Comparison of ENCODE assay signal across 28 cellular contexts in the genomic region with DNA sequence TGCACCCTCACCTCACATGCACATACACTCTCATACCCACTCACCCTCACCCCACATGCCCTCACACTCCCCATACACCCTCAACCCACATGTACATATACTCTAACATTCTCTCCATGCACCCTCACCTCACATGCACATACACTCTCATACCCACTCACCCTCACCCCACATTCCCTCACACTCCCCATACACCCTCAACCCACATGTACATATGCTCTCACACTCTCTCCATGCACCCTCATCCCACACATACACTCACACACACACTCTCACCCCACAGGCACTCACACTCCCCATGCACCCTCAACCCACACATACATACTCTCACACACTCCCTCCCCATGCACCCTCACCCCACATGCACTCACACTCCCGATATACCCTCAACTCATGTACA.
"Had no signal": no experiment of that assay in that cellular context is flagged by ENCODE, and none has a peak within 500 bp of the region (broad histone marks: within the 10 kb centered on the region; RNA-seq: fewer than 3 reads in every experiment).

No MANE protein-coding gene starts in this region.

- DNase-seq: central memory CD4-positive, alpha-beta T cell; colonic mucosa; effector CD8-positive, alpha-beta T cell; erythroblast; esophagus squamous epithelium; foreskin melanocyte; glutamatergic neuron; heart right ventricle; hippocampal formation; mucosa of descending colon; naive B cell; nucleus accumbens; right cardiac atrium; spleen; stimulated activated CD4-positive, alpha-beta T cell treated with anti-CD3 and anti-CD28 coated beads, Interleukin-2, amount 100 ng/mL, for 48 hours; stimulated activated naive CD4-positive, alpha-beta T cell treated with Interleukin-2 at 50 U/mL for 16 hours; upper lobe of left lung; uterus had no signal

- H3K9me3 ChIP-seq: colonic mucosa, esophagus squamous epithelium, mucosa of descending colon, prostate gland, thoracic aorta, tibial nerve, upper lobe of left lung, uterus had no signal

- H3K27ac Mint-ChIP-seq: dendritic cell treated with granulocyte-macrophage colony-stimulating factor and Interleukin-4, amounts not matched to agents 40 ng/mL and 50 ng/mL, for 4 days; memory B cell; mesothelial cell of epicardium; naive B cell; nephron; neural progenitor cell had no signal

- H3K36me3 Mint-ChIP-seq: memory B cell, mesothelial cell of epicardium, naive B cell had no signal

- H3K27ac ChIP-seq: colonic mucosa, esophagus squamous epithelium, heart right ventricle, neural progenitor cell, prostate gland, skin epidermis, spleen, thoracic aorta, tibial nerve, upper lobe of left lung, uterus had no signal

- H3K27me3 Mint-ChIP-seq: dendritic cell treated with granulocyte-macrophage colony-stimulating factor and Interleukin-4, amounts not matched to agents 40 ng/mL and 50 ng/mL, for 4 days; memory B cell; naive B cell had no signal

- H3K4me1 ChIP-seq: colonic mucosa, esophagus squamous epithelium, neural progenitor cell, prostate gland, spleen, tibial nerve, upper lobe of left lung, uterus had no signal

- H3K4me3 Mint-ChIP-seq: dendritic cell treated with granulocyte-macrophage colony-stimulating factor and Interleukin-4, amounts not matched to agents 40 ng/mL and 50 ng/mL, for 4 days; memory B cell; mesothelial cell of epicardium; naive B cell; nephron; neural progenitor cell had no signal

- ATAC-seq: mucosa of descending colon had no signal

- H3K4me1 Mint-ChIP-seq: memory B cell, mesothelial cell of epicardium, naive B cell, nephron had no signal

- H3K9me3 Mint-ChIP-seq: dendritic cell treated with granulocyte-macrophage colony-stimulating factor and Interleukin-4, amounts not matched to agents 40 ng/mL and 50 ng/mL, for 4 days; mesothelial cell of epicardium; nephron had no signal

- H3K27me3 ChIP-seq: colonic mucosa, esophagus squamous epithelium, heart right ventricle, neural progenitor cell, spleen, tibial nerve, upper lobe of left lung, uterus had no signal

- H3K4me3 ChIP-seq: colonic mucosa, esophagus squamous epithelium, heart right ventricle, lung, mucosa of descending colon, neural progenitor cell, prostate gland, skin epidermis, spleen, thoracic aorta, tibial nerve, upper lobe of left lung, uterus had no signal

- H3K36me3 ChIP-seq: colonic mucosa, esophagus squamous epithelium, heart right ventricle, neural progenitor cell, prostate gland, spleen, thoracic aorta, tibial nerve, upper lobe of left lung, uterus had no signal
